In the genomic region with DNA sequence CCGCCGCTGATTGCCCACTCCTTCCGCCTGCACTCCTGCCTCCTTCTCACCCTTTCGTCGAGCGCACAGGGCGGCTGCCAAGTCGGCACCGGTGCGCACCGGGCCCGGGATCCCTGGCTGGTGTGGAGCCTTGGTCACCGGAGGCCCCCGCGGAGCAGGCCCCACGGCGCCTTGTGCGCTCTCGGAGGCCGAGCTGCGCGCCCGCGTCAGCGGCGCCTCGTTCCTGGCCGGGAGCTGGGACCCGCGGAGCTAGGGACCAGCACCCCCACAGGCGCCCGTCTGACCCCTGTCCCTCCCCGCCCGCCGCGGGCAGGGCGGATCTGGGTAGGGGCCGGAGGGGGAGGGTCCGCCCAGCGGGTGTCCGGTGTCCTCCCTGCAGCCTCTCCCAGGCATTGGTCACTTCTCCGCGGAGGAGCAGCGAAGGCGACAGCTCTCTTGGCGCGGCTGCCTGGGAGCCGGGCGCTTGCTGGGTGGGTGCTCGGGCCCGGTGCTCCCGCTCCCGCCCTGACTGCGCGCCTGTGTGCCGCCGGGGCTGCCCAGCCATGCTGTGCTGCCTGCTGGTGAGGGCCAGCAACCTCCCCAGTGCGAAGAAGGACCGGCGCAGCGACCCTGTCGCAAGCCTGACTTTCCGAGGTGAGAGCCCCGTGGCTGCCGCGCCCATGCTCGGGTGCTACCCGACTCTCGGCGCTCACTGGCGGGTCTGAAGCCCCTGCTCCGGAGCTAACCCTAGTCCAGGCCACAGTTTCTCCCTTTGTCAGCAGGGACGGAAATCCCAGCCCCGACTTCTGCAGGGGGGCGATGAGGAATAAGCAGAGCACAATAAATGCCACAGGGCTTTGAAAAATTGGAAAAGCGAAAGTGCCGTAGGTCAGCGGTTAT, we compare ENCODE assay signal across 8 cellular contexts. TPM values are rescaled to one million over a fixed set of nuclear protein-coding genes. Genes with fewer than 3 reads are reported as not detected.
DNase-seq lines count a peak whose midpoint lies in the region; ATAC-seq and TF ChIP-seq lines count a peak whose summit lies in the region.

No MANE protein-coding gene starts in this region.

- H3K27me3 ChIP-seq in duodenal mucosa (ENCODE audit: control insufficient read depth in 1 of 2, insufficient read depth in 2 of 2, low read length in 2 of 2): peaks cover 38 to 50% of the 10 kb centered on the region in 2 donors
- no peaks in the 10 kb centered on the region for H3K27me3 ChIP-seq in lung (ENCODE audit: control insufficient read depth, insufficient read depth)
- peaks cover 0 to 39% of the 10 kb centered on the region in 2 donors for H3K27me3 ChIP-seq in tibial nerve

- H3K36me3 ChIP-seq in duodenal mucosa (ENCODE audit: control insufficient read depth in 1 of 2, insufficient read depth in 2 of 2, low read length in 2 of 2) (no peaks in the 10 kb centered on the region), lung (ENCODE audit: control insufficient read depth in 2 of 2, insufficient read depth in 2 of 2, low read length in 2 of 2) (no peaks in the 10 kb centered on the region), tibial nerve (no peaks in the 10 kb centered on the region)

- 1% methylated on average over 57 to 78 of the region's 78 CpGs for WGBS in lung, 2 donors
- WGBS in tibial nerve, 2 donors: 1% methylated on average over 19 to 22 of the region's 78 CpGs

- peak overlapping the region; percentile 38 to 52 for H3K9ac ChIP-seq in duodenal mucosa (ENCODE audit: low read depth in 1 of 2, low read length in 2 of 2)

- no peak for TF ChIP-seq EP300 in tibial nerve (IDR thresholded peaks at IDR 0.05)

- H3K4me1 ChIP-seq in duodenal mucosa (ENCODE audit: control insufficient read depth in 1 of 2, insufficient read depth in 2 of 2, low read length in 2 of 2) (peaks cover 0 to 12% of the 10 kb centered on the region in 2 donors), lung (ENCODE audit: control insufficient read depth in 2 of 2, insufficient read depth in 2 of 2, low read length in 2 of 2) (peaks cover 9 to 15% of the 10 kb centered on the region in 2 donors), tibial nerve (peaks cover 0 to 23% (median 8%) of the 10 kb centered on the region in 4 donors)

- H3K4me3 ChIP-seq in duodenal mucosa (ENCODE audit: low read depth in 1 of 2, low read length in 2 of 2) (peak overlapping the region; percentile 77 to 82), lung (peak overlapping the region; percentile 55), tibial nerve (peak overlapping the region; percentile 35 to 75 (median 69))

- H3K9me3 ChIP-seq in duodenal mucosa (ENCODE audit: control insufficient read depth in 1 of 2, low read length in 2 of 2) (no peaks in the 10 kb centered on the region), lung (ENCODE audit: control insufficient read depth in 2 of 2, insufficient read depth in 1 of 2, low read length in 1 of 2) (peaks cover 0 to 7% of the 10 kb centered on the region in 2 donors), tibial nerve (peaks cover 0 to 13% (median 0%) of the 10 kb centered on the region in 4 donors)

- ATAC-seq in lung (ENCODE audit: insufficient read depth, low FRiP score): peak; percentile 67

- TF ChIP-seq CTCF in lung (IDR thresholded peaks at IDR 0.05; ENCODE audit: control extremely low read depth, extremely low read depth) (no peak), tibial nerve (IDR thresholded peaks at IDR 0.05) (no peak)

- DNase-seq in NCI-H82 (lab: John Stamatoyannopoulos, UW) (peak; percentile 18), NCI-H82 treated with DMSO at 0.1 percent for 48 hours (lab: John Stamatoyannopoulos, UW; ENCODE audit: unreplicated experiment) (no peak), NCI-H69 (lab: John Stamatoyannopoulos, UW) (peak; percentile 58), lung (ENCODE audit: low spot score) (no peak), tibial nerve (ENCODE audit: low spot score in 2 of 2) (no peak), SKM-1 (lab: John Stamatoyannopoulos, UW; ENCODE audit: unreplicated experiment) (no peak), GOT3 (lab: John Stamatoyannopoulos, UW) (no peak)

- no peak for TF ChIP-seq POLR2A in tibial nerve (IDR thresholded peaks at IDR 0.05)

- H3K27ac ChIP-seq in duodenal mucosa (ENCODE audit: low read depth, low read length) (no peak overlapping the region), lung (ENCODE audit: low read depth in 1 of 2, low read length in 1 of 2) (peak overlapping the region; percentile 62 to 65), tibial nerve (peak overlapping the region in 1 of 4 donors; percentile 37)

RNA-seq across cellular contexts. Expression of a gene that starts 13.2 kb away (rescaled TPM):
- total RNA-seq in lung: 10 to 100 TPM; 31.8 to 48.3 TPM
- 10 to 100 TPM; 12.9 to 56.2 TPM for polyA plus RNA-seq in lung
- total RNA-seq in tibial nerve: 10 to 100 TPM in 1 of 4 donors, 1 to 10 TPM in 3; 4.2 to 12.0 (median 5.9) TPM

Comparison
In these comparisons a context has a peak if more than half of its experiments do, and no peak if none do; other contexts are left out.
1. DNase-seq: peak in NCI-H82 (single experiment) and NCI-H69 (single experiment); none in NCI-H82 treated with DMSO at 0.1 percent for 48 hours (single experiment), lung (single experiment), tibial nerve (0 of 2), SKM-1 (single experiment) and GOT3 (single experiment).
2. Peak in every context shown above with its lines, with median percentiles within 50 percentile points of each other: H3K4me3 ChIP-seq.